ENCODE assay signal across 8 cellular contexts in the genomic region with DNA sequence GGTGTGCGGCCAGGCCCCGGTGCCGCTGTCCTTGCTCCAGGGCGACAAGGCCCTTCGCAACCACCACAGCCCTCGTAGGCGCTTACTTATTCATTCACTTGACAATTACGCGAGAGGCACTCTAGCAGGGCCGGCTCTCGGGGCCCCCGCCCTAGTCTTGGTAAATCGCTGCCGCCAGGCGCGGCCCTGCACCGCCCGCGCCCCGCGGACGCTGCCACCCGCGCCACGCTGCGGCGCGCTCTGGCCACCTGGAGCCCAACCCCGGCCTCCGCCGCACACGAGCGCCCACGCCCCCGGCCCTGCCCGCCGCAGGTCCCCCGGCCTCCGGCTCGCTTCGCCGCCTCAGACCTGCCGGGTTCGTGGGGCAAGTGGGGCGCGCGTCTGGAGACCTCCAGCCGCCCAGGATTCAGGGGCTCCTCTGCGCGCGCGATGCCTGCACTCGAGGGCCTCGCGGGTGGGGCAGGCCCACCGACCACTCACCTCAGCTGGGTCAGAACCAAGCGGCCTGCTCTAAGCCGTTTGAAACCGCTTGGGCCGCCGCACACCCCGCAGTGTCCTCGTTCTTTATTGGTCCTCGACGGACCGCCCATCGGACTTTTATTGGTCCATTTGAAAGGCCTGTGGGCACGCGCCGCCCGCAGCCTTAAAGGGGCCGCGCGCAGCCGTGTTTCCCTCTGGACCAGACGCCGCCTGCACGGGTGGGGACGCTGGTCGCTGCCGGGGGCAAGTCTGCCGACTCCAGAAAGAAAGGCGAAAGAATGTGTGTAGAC. TPM values are rescaled to one million over a fixed set of nuclear protein-coding genes. Genes with fewer than 3 reads are reported as not detected.
DNase-seq lines count a peak whose midpoint lies in the region; ATAC-seq lines count a peak whose summit lies in the region.

Gene CKAP5 (minus strand): TSS at position 541 of the 770 bp plus-strand sequence. CDS start 25,049 bp downstream, outside the sequence.

- peak within 1 kb of the TSS; percentile 97 for H3K27ac Mint-ChIP-seq in activated T-helper 2 cell treated with anti-CD3 and anti-CD28 coated beads, Interferon-gamma antibody, Interleukin-2, Interleukin-4, amounts not matched to agents 10 μg/mL and 5 μg/mL and 100 μg/mL, durations not matched to agents 14 hours and 24 hours and 36 hours
- peak within 1 kb of the TSS; percentile 84 to 97 (median 96) for H3K27ac Mint-ChIP-seq in naive thymus-derived CD8-positive, alpha-beta T cell
- H3K27ac Mint-ChIP-seq in stimulated activated naive B cell treated with anti-CD40 and anti-IgM and Interleukin-4, amounts not matched to agents 10 μg/mL and 1 μg/mL and 100 μg/mL, for 72 hours = peak within 1 kb of the TSS; percentile 99

- POLR2A ChIA-PET in naive thymus-derived CD8-positive, alpha-beta T cell (lab: Charles Lee) = interaction anchor here (0.5 to 1.6 kb wide), 4 partner anchors 9 to 23 kb away, joined by 3 to 10 read pairs (median 4); no protein-coding TSS in a partner anchor

- H3K9me3 Mint-ChIP-seq in activated T-helper 2 cell treated with anti-CD3 and anti-CD28 coated beads, Interferon-gamma antibody, Interleukin-2, Interleukin-4, amounts not matched to agents 10 μg/mL and 5 μg/mL and 100 μg/mL, durations not matched to agents 14 hours and 24 hours and 36 hours = no peaks in the 10 kb centered on the region
- no peaks in the 10 kb centered on the region for H3K9me3 Mint-ChIP-seq in naive thymus-derived CD8-positive, alpha-beta T cell
- no peaks in the 10 kb centered on the region for H3K9me3 Mint-ChIP-seq in stimulated activated naive B cell treated with anti-CD40 and anti-IgM and Interleukin-4, amounts not matched to agents 10 μg/mL and 1 μg/mL and 100 μg/mL, for 72 hours

- peak within 1 kb of the TSS; percentile 96 for H3K4me3 Mint-ChIP-seq in activated T-helper 2 cell treated with anti-CD3 and anti-CD28 coated beads, Interferon-gamma antibody, Interleukin-2, Interleukin-4, amounts not matched to agents 10 μg/mL and 5 μg/mL and 100 μg/mL, durations not matched to agents 14 hours and 24 hours and 36 hours (ENCODE audit: low read depth)
- peak within 1 kb of the TSS; percentile 93 to 99 (median 98) for H3K4me3 Mint-ChIP-seq in naive thymus-derived CD8-positive, alpha-beta T cell
- peak within 1 kb of the TSS; percentile 99 for H3K4me3 Mint-ChIP-seq in stimulated activated naive B cell treated with anti-CD40 and anti-IgM and Interleukin-4, amounts not matched to agents 10 μg/mL and 1 μg/mL and 100 μg/mL, for 72 hours

- H3K4me1 ChIP-seq in GM23248 (ENCODE audit: insufficient read depth) = peaks cover 5% of the 10 kb centered on the region

- H3K36me3 ChIP-seq in GM23248 (ENCODE audit: low read depth) = no peaks in the 10 kb centered on the region

- peaks cover 48% of the 10 kb centered on the region for H3K79me2 ChIP-seq in GM23248 (ENCODE audit: insufficient read depth)

- H3K27me3 Mint-ChIP-seq in activated T-helper 2 cell treated with anti-CD3 and anti-CD28 coated beads, Interferon-gamma antibody, Interleukin-2, Interleukin-4, amounts not matched to agents 10 μg/mL and 5 μg/mL and 100 μg/mL, durations not matched to agents 14 hours and 24 hours and 36 hours (ENCODE audit: low read depth) = no peaks in the 10 kb centered on the region
- H3K27me3 Mint-ChIP-seq in naive thymus-derived CD8-positive, alpha-beta T cell = no peaks in the 10 kb centered on the region
- no peaks in the 10 kb centered on the region for H3K27me3 Mint-ChIP-seq in stimulated activated naive B cell treated with anti-CD40 and anti-IgM and Interleukin-4, amounts not matched to agents 10 μg/mL and 1 μg/mL and 100 μg/mL, for 72 hours

- peaks cover 22% of the 10 kb centered on the region for H3K36me3 Mint-ChIP-seq in activated T-helper 2 cell treated with anti-CD3 and anti-CD28 coated beads, Interferon-gamma antibody, Interleukin-2, Interleukin-4, amounts not matched to agents 10 μg/mL and 5 μg/mL and 100 μg/mL, durations not matched to agents 14 hours and 24 hours and 36 hours (ENCODE audit: low read depth)
- peaks cover 0 to 2% (median 0%) of the 10 kb centered on the region in 3 donors for H3K36me3 Mint-ChIP-seq in naive thymus-derived CD8-positive, alpha-beta T cell
- H3K36me3 Mint-ChIP-seq in stimulated activated naive B cell treated with anti-CD40 and anti-IgM and Interleukin-4, amounts not matched to agents 10 μg/mL and 1 μg/mL and 100 μg/mL, for 72 hours = peaks cover 0 to 8% of the 10 kb centered on the region in 2 donors

- H3K9me3 ChIP-seq in GM23248 (ENCODE audit: low read depth) = no peaks in the 10 kb centered on the region

- 1% methylated on average over 42 to 69 of the region's 83 CpGs for WGBS in GM23248 (ENCODE audit: low coverage in 1 of 2, low lambda C conversion rate in 2 of 2, missing lambda C conversion rate in 2 of 2), 2 experiments

- peak within 1 kb of the TSS; percentile 91 for H3K9ac ChIP-seq in GM23248

- H3F3A ChIP-seq in GM23248 (ENCODE audit: insufficient read depth) = no peaks in the 10 kb centered on the region; the same call in 1 of the 2 replicates

- H4K20me1 ChIP-seq in GM23248 (ENCODE audit: insufficient read depth) = no peaks in the 10 kb centered on the region

- peaks cover 35% of the 10 kb centered on the region for H3K4me1 Mint-ChIP-seq in activated T-helper 2 cell treated with anti-CD3 and anti-CD28 coated beads, Interferon-gamma antibody, Interleukin-2, Interleukin-4, amounts not matched to agents 10 μg/mL and 5 μg/mL and 100 μg/mL, durations not matched to agents 14 hours and 24 hours and 36 hours (ENCODE audit: low read depth)
- peaks cover 19 to 42% (median 41%) of the 10 kb centered on the region in 4 donors for H3K4me1 Mint-ChIP-seq in naive thymus-derived CD8-positive, alpha-beta T cell
- peaks cover 9 to 33% of the 10 kb centered on the region in 2 donors for H3K4me1 Mint-ChIP-seq in stimulated activated naive B cell treated with anti-CD40 and anti-IgM and Interleukin-4, amounts not matched to agents 10 μg/mL and 1 μg/mL and 100 μg/mL, for 72 hours

- H3K27me3 ChIP-seq in GM23248 (replicated peaks; ENCODE audit: insufficient read depth) = no peaks in the 10 kb centered on the region

- in situ Hi-C loops in GM23248 (cut with MboI) = no loop called here

- peak within 1 kb of the TSS; percentile 72 for H3K27ac ChIP-seq in GM23248

- no peaks in the 10 kb centered on the region for H3K9me2 ChIP-seq in GM23248 (ENCODE audit: insufficient read depth)

- peak; percentile 89 to 91 for ATAC-seq in naive thymus-derived CD8-positive, alpha-beta T cell
- ATAC-seq in stimulated activated naive B cell treated with anti-CD40 and anti-IgM and Interleukin-4, amounts not matched to agents 10 μg/mL and 1 μg/mL and 100 μg/mL, for 72 hours (replicated peaks) = peak; percentile 94 to 95

- DNase-seq in EH (ENCODE audit: low read depth) = peak; percentile 90
- DNase-seq in GM23248 = peak; percentile 97
- peak; percentile 82 to 86 for DNase-seq in Kasumi-1 (lab: John Stamatoyannopoulos, UW)
- peak; percentile 96 for DNase-seq in RPMI8226
- DNase-seq in activated T-helper 2 cell treated with anti-CD3 and anti-CD28 coated beads, Interferon-gamma antibody, Interleukin-2, Interleukin-4, amounts not matched to agents 10 μg/mL and 5 μg/mL and 100 μg/mL, durations not matched to agents 14 hours and 24 hours and 36 hours (ENCODE audit: low spot score) = peak; percentile 83
- peak; percentile 87 for DNase-seq in fibroblast of peridontal ligament (ENCODE audit: extremely low read depth)
- DNase-seq in naive thymus-derived CD8-positive, alpha-beta T cell = peak; percentile 68 to 90 (median 82)
- peak; percentile 83 for DNase-seq in stimulated activated naive B cell treated with anti-CD40 and anti-IgM and Interleukin-4, amounts not matched to agents 10 μg/mL and 1 μg/mL and 100 μg/mL, for 72 hours

- H3K4me2 ChIP-seq in GM23248 (ENCODE audit: unreplicated experiment) = peak within 1 kb of the TSS; percentile 93

- intact Hi-C loops in activated T-helper 2 cell treated with anti-CD3 and anti-CD28 coated beads, Interferon-gamma antibody, Interleukin-2, Interleukin-4, amounts not matched to agents 10 μg/mL and 5 μg/mL and 100 μg/mL, durations not matched to agents 14 hours and 24 hours and 36 hours (cut with micrococcal nuclease) = loop anchor here (2.0 to 10.0 kb wide), 4 partner anchors 19 to 581 kb away; partner anchors contain the start of genes ARHGAP1, ATG13, HARBI1 and PSMC3

- H3K4me3 ChIP-seq in GM23248 = peak within 1 kb of the TSS; percentile 83

- peak within 1 kb of the TSS; percentile 91 for H2AFZ ChIP-seq in GM23248

RNA-seq across cellular contexts. Expression of gene CKAP5, which starts in this region (rescaled TPM):
- 47.6 and 57.7 TPM in 2 replicates for total RNA-seq in GM23248 (2014; rRNA removed; shearing (Covaris generic))
- polyA plus RNA-seq in GM23248 (2016; fragmentation: Nextera tagmentation; extraction: Ambion mirVana) = 35.2 and 43.1 TPM in 2 replicates
- total RNA-seq in activated T-helper 2 cell treated with anti-CD3 and anti-CD28 coated beads, Interferon-gamma antibody, Interleukin-2, Interleukin-4, amounts not matched to agents 10 μg/mL and 5 μg/mL and 100 μg/mL, durations not matched to agents 14 hours and 24 hours and 36 hours = 127 and 136 TPM in 2 replicates
- total RNA-seq in naive thymus-derived CD8-positive, alpha-beta T cell = 10 to 100 TPM; 42.2 to 45.7 TPM
- 10 to 100 TPM; 10.7 to 17.2 (median 11.0) TPM for polyA plus RNA-seq in naive thymus-derived CD8-positive, alpha-beta T cell

Comparison
In these comparisons a context has a peak if more than half of its experiments do, and no peak if none do; other contexts are left out.
1. Peak in every context shown above with its lines: DNase-seq, ATAC-seq, H3K4me3 ChIP-seq and H3K27ac ChIP-seq.